In the genomic region with DNA sequence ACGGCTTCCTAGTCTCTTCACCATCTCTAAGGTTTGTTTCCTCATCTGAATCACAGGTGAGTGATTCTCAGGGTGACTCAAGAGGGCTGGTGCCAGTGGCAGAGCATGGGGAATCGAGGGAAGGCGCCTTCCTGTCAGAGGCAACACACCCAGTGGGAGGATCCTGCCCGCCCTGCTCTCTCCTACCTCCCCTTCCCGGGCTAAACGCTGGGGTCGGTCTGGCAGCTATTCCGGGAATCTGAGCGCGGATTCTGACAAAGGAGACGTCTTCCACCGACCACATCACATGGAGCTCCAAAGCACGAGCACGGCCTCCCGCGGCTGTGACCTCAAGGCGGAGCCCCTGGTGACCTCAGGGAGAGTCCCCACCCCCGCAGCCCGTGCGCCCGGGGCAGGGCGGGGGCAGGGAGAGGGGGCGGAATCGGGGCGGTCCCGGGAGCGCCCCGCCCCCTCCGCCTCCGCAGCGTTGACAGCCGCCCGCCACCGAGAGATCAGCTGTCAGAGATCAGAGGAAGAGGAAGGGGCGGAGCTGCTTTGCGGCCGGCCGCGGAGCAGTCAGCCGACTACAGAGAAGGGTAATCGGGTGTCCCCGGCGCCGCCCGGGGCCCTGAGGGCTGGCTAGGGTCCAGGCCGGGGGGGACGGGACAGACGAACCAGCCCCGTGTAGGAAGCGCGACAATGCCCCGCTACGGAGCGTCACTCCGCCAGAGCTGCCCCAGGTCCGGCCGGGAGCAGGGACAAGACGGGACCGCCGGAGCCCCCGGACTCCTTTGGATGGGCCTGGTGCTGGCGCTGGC, we compare ENCODE assay signal across 1 cellular context.
TF ChIP-seq lines count a peak whose summit lies in the region.

A gene (plus strand): TSS at position 554 of the 797 bp plus-strand sequence. CDS start 125 bp downstream, at position 679.

TF ChIP-seq in GM12878, 131 proteins besides CTCF, POLR2A, EP300 and RAD21 (continued from another document and continues in another):
- TF ChIP-seq, protein P1, sequence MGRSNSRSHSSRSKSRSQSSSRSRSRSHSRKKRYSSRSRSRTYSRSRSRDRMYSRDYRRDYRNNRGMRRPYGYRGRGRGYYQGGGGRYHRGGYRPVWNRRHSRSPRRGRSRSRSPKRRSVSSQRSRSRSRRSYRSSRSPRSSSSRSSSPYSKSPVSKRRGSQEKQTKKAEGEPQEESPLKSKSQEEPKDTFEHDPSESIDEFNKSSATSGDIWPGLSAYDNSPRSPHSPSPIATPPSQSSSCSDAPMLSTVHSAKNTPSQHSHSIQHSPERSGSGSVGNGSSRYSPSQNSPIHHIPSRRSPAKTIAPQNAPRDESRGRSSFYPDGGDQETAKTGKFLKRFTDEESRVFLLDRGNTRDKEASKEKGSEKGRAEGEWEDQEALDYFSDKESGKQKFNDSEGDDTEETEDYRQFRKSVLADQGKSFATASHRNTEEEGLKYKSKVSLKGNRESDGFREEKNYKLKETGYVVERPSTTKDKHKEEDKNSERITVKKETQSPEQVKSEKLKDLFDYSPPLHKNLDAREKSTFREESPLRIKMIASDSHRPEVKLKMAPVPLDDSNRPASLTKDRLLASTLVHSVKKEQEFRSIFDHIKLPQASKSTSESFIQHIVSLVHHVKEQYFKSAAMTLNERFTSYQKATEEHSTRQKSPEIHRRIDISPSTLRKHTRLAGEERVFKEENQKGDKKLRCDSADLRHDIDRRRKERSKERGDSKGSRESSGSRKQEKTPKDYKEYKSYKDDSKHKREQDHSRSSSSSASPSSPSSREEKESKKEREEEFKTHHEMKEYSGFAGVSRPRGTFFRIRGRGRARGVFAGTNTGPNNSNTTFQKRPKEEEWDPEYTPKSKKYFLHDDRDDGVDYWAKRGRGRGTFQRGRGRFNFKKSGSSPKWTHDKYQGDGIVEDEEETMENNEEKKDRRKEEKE (IDR thresholded peaks at IDR 0.05): no peak
- no peak for TF ChIP-seq ZNF274 (IDR thresholded peaks at IDR 0.05; ENCODE audit: insufficient read depth, insufficient read length)
- TF ChIP-seq RELA (IDR thresholded peaks at IDR 0.05; ENCODE audit: borderline replicate concordance, partially characterized antibody): peak; percentile 83
- peak; percentile 70; the same call in 1 of the 2 replicates for TF ChIP-seq TAF1 (IDR thresholded peaks at IDR 0.05; ENCODE audit: borderline replicate concordance, low read depth, low read length)
- TF ChIP-seq, protein P2, sequence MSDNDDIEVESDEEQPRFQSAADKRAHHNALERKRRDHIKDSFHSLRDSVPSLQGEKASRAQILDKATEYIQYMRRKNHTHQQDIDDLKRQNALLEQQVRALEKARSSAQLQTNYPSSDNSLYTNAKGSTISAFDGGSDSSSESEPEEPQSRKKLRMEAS (IDR thresholded peaks at IDR 0.05; ENCODE audit: low read depth, low read length): peak; percentile 77
- TF ChIP-seq, protein P3, sequence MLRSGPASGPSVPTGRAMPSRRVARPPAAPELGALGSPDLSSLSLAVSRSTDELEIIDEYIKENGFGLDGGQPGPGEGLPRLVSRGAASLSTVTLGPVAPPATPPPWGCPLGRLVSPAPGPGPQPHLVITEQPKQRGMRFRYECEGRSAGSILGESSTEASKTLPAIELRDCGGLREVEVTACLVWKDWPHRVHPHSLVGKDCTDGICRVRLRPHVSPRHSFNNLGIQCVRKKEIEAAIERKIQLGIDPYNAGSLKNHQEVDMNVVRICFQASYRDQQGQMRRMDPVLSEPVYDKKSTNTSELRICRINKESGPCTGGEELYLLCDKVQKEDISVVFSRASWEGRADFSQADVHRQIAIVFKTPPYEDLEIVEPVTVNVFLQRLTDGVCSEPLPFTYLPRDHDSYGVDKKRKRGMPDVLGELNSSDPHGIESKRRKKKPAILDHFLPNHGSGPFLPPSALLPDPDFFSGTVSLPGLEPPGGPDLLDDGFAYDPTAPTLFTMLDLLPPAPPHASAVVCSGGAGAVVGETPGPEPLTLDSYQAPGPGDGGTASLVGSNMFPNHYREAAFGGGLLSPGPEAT (IDR thresholded peaks at IDR 0.05; ENCODE audit: low read depth): peak; percentile 80
- TF ChIP-seq, protein P4, sequence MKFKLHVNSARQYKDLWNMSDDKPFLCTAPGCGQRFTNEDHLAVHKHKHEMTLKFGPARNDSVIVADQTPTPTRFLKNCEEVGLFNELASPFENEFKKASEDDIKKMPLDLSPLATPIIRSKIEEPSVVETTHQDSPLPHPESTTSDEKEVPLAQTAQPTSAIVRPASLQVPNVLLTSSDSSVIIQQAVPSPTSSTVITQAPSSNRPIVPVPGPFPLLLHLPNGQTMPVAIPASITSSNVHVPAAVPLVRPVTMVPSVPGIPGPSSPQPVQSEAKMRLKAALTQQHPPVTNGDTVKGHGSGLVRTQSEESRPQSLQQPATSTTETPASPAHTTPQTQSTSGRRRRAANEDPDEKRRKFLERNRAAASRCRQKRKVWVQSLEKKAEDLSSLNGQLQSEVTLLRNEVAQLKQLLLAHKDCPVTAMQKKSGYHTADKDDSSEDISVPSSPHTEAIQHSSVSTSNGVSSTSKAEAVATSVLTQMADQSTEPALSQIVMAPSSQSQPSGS (IDR thresholded peaks at IDR 0.05; ENCODE audit: low read length): 0 out of 2 replicates have a peak, but pooled peaks have one; percentile 21
- TF ChIP-seq PML (IDR thresholded peaks at IDR 0.05; ENCODE audit: low read length): peak; percentile 75; the same call in 1 of the 2 replicates
- no peak for TF ChIP-seq CHD4 (IDR thresholded peaks at IDR 0.05)
- TF ChIP-seq SP1 (IDR thresholded peaks at IDR 0.05; ENCODE audit: low read depth, low read length): no peak
- TF ChIP-seq, protein P5, sequence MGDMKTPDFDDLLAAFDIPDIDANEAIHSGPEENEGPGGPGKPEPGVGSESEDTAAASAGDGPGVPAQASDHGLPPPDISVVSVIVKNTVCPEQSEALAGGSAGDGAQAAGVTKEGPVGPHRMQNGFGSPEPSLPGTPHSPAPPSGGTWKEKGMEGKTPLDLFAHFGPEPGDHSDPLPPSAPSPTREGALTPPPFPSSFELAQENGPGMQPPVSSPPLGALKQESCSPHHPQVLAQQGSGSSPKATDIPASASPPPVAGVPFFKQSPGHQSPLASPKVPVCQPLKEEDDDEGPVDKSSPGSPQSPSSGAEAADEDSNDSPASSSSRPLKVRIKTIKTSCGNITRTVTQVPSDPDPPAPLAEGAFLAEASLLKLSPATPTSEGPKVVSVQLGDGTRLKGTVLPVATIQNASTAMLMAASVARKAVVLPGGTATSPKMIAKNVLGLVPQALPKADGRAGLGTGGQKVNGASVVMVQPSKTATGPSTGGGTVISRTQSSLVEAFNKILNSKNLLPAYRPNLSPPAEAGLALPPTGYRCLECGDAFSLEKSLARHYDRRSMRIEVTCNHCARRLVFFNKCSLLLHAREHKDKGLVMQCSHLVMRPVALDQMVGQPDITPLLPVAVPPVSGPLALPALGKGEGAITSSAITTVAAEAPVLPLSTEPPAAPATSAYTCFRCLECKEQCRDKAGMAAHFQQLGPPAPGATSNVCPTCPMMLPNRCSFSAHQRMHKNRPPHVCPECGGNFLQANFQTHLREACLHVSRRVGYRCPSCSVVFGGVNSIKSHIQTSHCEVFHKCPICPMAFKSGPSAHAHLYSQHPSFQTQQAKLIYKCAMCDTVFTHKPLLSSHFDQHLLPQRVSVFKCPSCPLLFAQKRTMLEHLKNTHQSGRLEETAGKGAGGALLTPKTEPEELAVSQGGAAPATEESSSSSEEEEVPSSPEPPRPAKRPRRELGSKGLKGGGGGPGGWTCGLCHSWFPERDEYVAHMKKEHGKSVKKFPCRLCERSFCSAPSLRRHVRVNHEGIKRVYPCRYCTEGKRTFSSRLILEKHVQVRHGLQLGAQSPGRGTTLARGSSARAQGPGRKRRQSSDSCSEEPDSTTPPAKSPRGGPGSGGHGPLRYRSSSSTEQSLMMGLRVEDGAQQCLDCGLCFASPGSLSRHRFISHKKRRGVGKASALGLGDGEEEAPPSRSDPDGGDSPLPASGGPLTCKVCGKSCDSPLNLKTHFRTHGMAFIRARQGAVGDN (IDR thresholded peaks at IDR 0.05): peak; percentile 86
- TF ChIP-seq JUND (IDR thresholded peaks at IDR 0.05; ENCODE audit: low read depth, low read length): no peak
- TF ChIP-seq, protein P6, sequence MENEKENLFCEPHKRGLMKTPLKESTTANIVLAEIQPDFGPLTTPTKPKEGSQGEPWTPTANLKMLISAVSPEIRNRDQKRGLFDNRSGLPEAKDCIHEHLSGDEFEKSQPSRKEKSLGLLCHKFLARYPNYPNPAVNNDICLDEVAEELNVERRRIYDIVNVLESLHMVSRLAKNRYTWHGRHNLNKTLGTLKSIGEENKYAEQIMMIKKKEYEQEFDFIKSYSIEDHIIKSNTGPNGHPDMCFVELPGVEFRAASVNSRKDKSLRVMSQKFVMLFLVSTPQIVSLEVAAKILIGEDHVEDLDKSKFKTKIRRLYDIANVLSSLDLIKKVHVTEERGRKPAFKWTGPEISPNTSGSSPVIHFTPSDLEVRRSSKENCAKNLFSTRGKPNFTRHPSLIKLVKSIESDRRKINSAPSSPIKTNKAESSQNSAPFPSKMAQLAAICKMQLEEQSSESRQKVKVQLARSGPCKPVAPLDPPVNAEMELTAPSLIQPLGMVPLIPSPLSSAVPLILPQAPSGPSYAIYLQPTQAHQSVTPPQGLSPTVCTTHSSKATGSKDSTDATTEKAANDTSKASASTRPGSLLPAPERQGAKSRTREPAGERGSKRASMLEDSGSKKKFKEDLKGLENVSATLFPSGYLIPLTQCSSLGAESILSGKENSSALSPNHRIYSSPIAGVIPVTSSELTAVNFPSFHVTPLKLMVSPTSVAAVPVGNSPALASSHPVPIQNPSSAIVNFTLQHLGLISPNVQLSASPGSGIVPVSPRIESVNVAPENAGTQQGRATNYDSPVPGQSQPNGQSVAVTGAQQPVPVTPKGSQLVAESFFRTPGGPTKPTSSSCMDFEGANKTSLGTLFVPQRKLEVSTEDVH (IDR thresholded peaks at IDR 0.05; ENCODE audit: low read depth, partially characterized antibody): no peak
- TF ChIP-seq CBX5 (IDR thresholded peaks at IDR 0.05; ENCODE audit: low read depth): no peak
- TF ChIP-seq, protein P7, sequence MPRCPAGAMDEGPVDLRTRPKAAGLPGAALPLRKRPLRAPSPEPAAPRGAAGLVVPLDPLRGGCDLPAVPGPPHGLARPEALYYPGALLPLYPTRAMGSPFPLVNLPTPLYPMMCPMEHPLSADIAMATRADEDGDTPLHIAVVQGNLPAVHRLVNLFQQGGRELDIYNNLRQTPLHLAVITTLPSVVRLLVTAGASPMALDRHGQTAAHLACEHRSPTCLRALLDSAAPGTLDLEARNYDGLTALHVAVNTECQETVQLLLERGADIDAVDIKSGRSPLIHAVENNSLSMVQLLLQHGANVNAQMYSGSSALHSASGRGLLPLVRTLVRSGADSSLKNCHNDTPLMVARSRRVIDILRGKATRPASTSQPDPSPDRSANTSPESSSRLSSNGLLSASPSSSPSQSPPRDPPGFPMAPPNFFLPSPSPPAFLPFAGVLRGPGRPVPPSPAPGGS (IDR thresholded peaks at IDR 0.05; ENCODE audit: borderline replicate concordance, insufficient read depth, low read depth, low read length, poor library complexity, severe bottlenecking): peak; percentile 97
- TF ChIP-seq YBX1 (IDR thresholded peaks at IDR 0.05): no peak
- TF ChIP-seq MYC (IDR thresholded peaks at IDR 0.05; ENCODE audit: insufficient read depth, insufficient read length, insufficient replicate concordance, low read length, severe bottlenecking): peak; percentile 58
- TF ChIP-seq TBL1XR1 (IDR thresholded peaks at IDR 0.05; ENCODE audit: low read depth, low read length): peak; percentile 86
- peak; percentile 83 for TF ChIP-seq NBN (IDR thresholded peaks at IDR 0.05)
- TF ChIP-seq NR2C1 (IDR thresholded peaks at IDR 0.05): peak; percentile 82
- no peak for TF ChIP-seq HDAC6 (IDR thresholded peaks at IDR 0.05; ENCODE audit: unreplicated experiment)
- TF ChIP-seq RB1 (IDR thresholded peaks at IDR 0.05; ENCODE audit: borderline replicate concordance): 0 out of 2 replicates have a peak, but pooled peaks have one; percentile 40
- TF ChIP-seq ATF7 (IDR thresholded peaks at IDR 0.05; ENCODE audit: low read depth): peak; percentile 84
- TF ChIP-seq, protein P8, sequence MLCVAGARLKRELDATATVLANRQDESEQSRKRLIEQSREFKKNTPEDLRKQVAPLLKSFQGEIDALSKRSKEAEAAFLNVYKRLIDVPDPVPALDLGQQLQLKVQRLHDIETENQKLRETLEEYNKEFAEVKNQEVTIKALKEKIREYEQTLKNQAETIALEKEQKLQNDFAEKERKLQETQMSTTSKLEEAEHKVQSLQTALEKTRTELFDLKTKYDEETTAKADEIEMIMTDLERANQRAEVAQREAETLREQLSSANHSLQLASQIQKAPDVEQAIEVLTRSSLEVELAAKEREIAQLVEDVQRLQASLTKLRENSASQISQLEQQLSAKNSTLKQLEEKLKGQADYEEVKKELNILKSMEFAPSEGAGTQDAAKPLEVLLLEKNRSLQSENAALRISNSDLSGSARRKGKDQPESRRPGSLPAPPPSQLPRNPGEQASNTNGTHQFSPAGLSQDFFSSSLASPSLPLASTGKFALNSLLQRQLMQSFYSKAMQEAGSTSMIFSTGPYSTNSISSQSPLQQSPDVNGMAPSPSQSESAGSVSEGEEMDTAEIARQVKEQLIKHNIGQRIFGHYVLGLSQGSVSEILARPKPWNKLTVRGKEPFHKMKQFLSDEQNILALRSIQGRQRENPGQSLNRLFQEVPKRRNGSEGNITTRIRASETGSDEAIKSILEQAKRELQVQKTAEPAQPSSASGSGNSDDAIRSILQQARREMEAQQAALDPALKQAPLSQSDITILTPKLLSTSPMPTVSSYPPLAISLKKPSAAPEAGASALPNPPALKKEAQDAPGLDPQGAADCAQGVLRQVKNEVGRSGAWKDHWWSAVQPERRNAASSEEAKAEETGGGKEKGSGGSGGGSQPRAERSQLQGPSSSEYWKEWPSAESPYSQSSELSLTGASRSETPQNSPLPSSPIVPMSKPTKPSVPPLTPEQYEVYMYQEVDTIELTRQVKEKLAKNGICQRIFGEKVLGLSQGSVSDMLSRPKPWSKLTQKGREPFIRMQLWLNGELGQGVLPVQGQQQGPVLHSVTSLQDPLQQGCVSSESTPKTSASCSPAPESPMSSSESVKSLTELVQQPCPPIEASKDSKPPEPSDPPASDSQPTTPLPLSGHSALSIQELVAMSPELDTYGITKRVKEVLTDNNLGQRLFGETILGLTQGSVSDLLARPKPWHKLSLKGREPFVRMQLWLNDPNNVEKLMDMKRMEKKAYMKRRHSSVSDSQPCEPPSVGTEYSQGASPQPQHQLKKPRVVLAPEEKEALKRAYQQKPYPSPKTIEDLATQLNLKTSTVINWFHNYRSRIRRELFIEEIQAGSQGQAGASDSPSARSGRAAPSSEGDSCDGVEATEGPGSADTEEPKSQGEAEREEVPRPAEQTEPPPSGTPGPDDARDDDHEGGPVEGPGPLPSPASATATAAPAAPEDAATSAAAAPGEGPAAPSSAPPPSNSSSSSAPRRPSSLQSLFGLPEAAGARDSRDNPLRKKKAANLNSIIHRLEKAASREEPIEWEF (IDR thresholded peaks at IDR 0.05; ENCODE audit: insufficient replicate concordance, low read depth, low read length): no peak
